Comparison of ENCODE assay signal across 19 cellular contexts in the genomic region with DNA sequence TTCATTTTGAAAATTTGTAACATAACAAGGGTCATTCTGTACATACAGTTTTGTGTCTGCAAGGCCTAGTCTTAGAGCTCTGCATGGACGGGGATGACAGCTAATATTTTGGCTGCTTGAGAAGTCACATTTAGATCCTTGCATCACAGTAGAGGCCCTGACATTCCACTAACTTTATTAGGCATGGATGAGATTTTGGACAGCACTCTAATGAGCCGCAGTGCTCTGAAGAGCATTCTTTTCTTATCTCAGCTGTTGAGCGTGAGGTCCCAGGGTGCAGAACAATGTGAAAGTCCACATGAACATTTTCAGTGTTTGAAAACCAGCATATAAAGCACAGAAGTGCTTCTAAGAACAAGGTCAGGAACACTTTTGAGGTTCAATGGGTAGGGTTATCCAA. TPM values are rescaled to one million over a fixed set of nuclear protein-coding genes. Genes with fewer than 3 reads are reported as not detected.
DNase-seq lines count a peak whose midpoint lies in the region; ATAC-seq and TF ChIP-seq lines count a peak whose summit lies in the region.
"Had no signal": no experiment of that assay in that cellular context is flagged by ENCODE, and none has a peak within 500 bp of the region (broad histone marks: within the 10 kb centered on the region; RNA-seq: fewer than 3 reads in every experiment).

No MANE protein-coding gene starts in this region.

- no TSS peak for BruUV-seq in A673 (replicated peaks; lab: Mats Ljungman, UMichigan)

- POLR2A ChIA-PET in A673 (lab: Charles Lee; ENCODE audit: low non-redundant PET): no interaction called here

- CTCF ChIA-PET in A673 (lab: Charles Lee): no interaction called here

- H3K9me3 Mint-ChIP-seq in mesothelial cell of epicardium: peaks cover 9% of the 10 kb centered on the region
- H3K9me3 Mint-ChIP-seq: activated naive CD4-positive, alpha-beta T cell treated with anti-CD3 and anti-CD28 coated beads, Interleukin-2, amount 50 U/mL, for 24 hours; naive thymus-derived CD4-positive, alpha-beta T cell had no signal

- no peak overlapping the region for H3K27ac ChIP-seq in A673 (ENCODE audit: low read depth, low read length, poor library complexity, severe bottlenecking)

- H3K4me1 ChIP-seq in A673 (ENCODE audit: insufficient read depth, low read length, poor library complexity, severe bottlenecking): peaks cover 12% of the 10 kb centered on the region

- peak; percentile 92 for ATAC-seq in Right ventricle myocardium superior (ENCODE audit: poor library complexity)
- no peak for ATAC-seq in esophagus mucosa
- ATAC-seq: naive thymus-derived CD4-positive, alpha-beta T cell had no signal

- TF ChIP-seq CTCF in A673 (conservative IDR thresholded peaks at IDR 0.05; ENCODE audit: low read depth, low read length) (no peak), mesothelial cell of epicardium (IDR thresholded peaks at IDR 0.05; ENCODE audit: unreplicated experiment) (no peak)

- no peaks in the 10 kb centered on the region for H3K9me3 ChIP-seq in A673 (ENCODE audit: low read depth, low read length, poor library complexity, severe bottlenecking)

- peaks cover 18% of the 10 kb centered on the region for H3K4me1 Mint-ChIP-seq in mesothelial cell of epicardium

- intact Hi-C loops in A673 (cut with micrococcal nuclease; ENCODE audit: unreplicated experiment) (no loop called here), Right ventricle myocardium superior (cut with DNase I) (no loop called here)

- H3K27me3 Mint-ChIP-seq in mesothelial cell of epicardium (ENCODE audit: low read depth): no peaks in the 10 kb centered on the region
- H3K27me3 Mint-ChIP-seq: naive thymus-derived CD4-positive, alpha-beta T cell had no signal

- H3K27me3 ChIP-seq in A673 (replicated peaks; ENCODE audit: insufficient read depth, low read depth, low read length, poor library complexity): no peaks in the 10 kb centered on the region

- peak overlapping the region; percentile 27 for H3K27ac Mint-ChIP-seq in mesothelial cell of epicardium
- H3K27ac Mint-ChIP-seq: activated naive CD4-positive, alpha-beta T cell treated with anti-CD3 and anti-CD28 coated beads, Interleukin-2, amount 50 U/mL, for 24 hours; naive thymus-derived CD4-positive, alpha-beta T cell had no signal

- no peak overlapping the region for H3K4me3 ChIP-seq in A673 (ENCODE audit: low read depth, low read length, poor library complexity, severe bottlenecking)

- H3K36me3 ChIP-seq in A673 (ENCODE audit: insufficient read depth, low read length, poor library complexity, severe bottlenecking): no peaks in the 10 kb centered on the region

- no peaks in the 10 kb centered on the region for H3K36me3 Mint-ChIP-seq in mesothelial cell of epicardium
- H3K36me3 Mint-ChIP-seq: activated naive CD4-positive, alpha-beta T cell treated with anti-CD3 and anti-CD28 coated beads, Interleukin-2, amount 50 U/mL, for 24 hours; naive thymus-derived CD4-positive, alpha-beta T cell had no signal

- no peak overlapping the region for H3K4me3 Mint-ChIP-seq in mesothelial cell of epicardium
- H3K4me3 Mint-ChIP-seq: activated naive CD4-positive, alpha-beta T cell treated with anti-CD3 and anti-CD28 coated beads, Interleukin-2, amount 50 U/mL, for 24 hours; naive thymus-derived CD4-positive, alpha-beta T cell had no signal

- DNase-seq in A673 (ENCODE audit: low spot score): peak; percentile 18
- DNase-seq in M059J (ENCODE audit: low read depth): peak; percentile 48
- no peak for DNase-seq in Right ventricle myocardium superior
- DNase-seq in mesothelial cell of epicardium (ENCODE audit: low spot score in 2 of 2, unreplicated experiment in 2 of 2): no peak
- DNase-seq in iPS-NIHi7 (ENCODE audit: extremely low spot score): no peak
- no peak for DNase-seq in retina
- no peak for DNase-seq in activated T-cell treated with anti-CD3 and anti-CD28 coated beads, Interleukin-2, amount 50 U/mL, for 48 hours
- DNase-seq: activated CD4-positive, CD25-positive, alpha-beta regulatory T cell; activated T-cell treated with anti-CD3 and anti-CD28 coated beads for 4 hours; caudate nucleus; COR-L47; glutamatergic neuron; kidney; naive thymus-derived CD4-positive, alpha-beta T cell; NCI-H2029; NCI-H510A treated with DMSO at 0.1 percent for 48 hours; stimulated activated CD4-positive, alpha-beta T cell treated with anti-CD3 and anti-CD28 coated beads, Interleukin-1b, Interleukin-23, amount 100 ng/mL, for 48 hours had no signal

RNA-seq across cellular contexts. Expression of a gene that starts 58.9 kb away (rescaled TPM):
- total RNA-seq in A673 (2021): 1.4 and 1.6 TPM in 2 replicates
- total RNA-seq in M059J (2014; rRNA removed; shearing (Covaris generic)): 0.32 and 1.6 TPM in 2 replicates
- total RNA-seq in Right ventricle myocardium superior: 1.3 TPM
- 0.76 to 1.5 TPM (median 1.0 TPM) in 3 replicates for total RNA-seq in mesothelial cell of epicardium
- total RNA-seq in esophagus mucosa: 1.8 TPM

Comparison
In these comparisons a context has a peak if more than half of its experiments do, and no peak if none do; other contexts are left out.
1. DNase-seq: peak in A673 (single experiment) and M059J (single experiment); none in Right ventricle myocardium superior (single experiment), mesothelial cell of epicardium (0 of 2), iPS-NIHi7 (single experiment), retina (single experiment) and activated T-cell treated with anti-CD3 and anti-CD28 coated beads, Interleukin-2, amount 50 U/mL, for 48 hours (0 of 2).